ENCODE assay signal across 1 cellular context in the genomic region with DNA sequence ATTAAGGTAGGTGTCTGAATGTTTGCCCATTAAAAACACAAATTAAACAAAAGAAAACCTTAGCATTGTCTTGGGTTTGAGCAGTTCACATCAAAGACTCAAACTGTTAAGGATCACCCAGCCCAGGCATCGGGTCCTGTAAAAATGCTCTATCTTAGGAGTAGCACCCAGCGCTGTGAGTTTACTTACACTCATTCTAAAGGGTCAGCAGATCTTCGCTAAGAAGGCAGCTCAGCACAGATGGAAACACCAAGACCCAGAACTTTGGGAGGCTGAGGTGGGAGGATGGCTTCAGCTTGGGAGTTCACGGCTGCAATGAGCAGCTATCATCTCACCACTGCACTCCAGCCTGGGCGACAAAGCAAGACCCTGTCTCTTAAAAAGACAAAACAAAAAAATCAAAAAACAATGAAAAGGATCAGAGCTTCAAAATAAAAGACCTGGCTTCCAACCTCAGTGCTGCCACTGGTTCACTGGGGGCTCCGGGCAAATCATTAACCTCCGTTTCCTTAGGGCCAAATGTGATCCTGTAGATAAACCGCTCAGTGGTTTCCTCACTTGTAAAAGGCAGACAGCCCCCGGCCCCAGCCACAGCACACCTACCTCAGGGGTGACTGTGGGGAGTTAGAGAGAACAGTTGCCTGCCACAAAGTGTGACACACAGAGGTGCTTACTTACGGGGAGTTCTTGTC.
TF ChIP-seq lines count a peak whose summit lies in the region.

No MANE protein-coding gene starts in this region.

TF ChIP-seq in IMR-90, 13 proteins besides CTCF, POLR2A, EP300 and RAD21:
- TF ChIP-seq CHD1 (IDR thresholded peaks at IDR 0.05; ENCODE audit: low read depth, low read length), result no peak
- TF ChIP-seq NFE2L2 (IDR thresholded peaks at IDR 0.05; ENCODE audit: low read depth, low read length), result no peak
- TF ChIP-seq, protein P1, sequence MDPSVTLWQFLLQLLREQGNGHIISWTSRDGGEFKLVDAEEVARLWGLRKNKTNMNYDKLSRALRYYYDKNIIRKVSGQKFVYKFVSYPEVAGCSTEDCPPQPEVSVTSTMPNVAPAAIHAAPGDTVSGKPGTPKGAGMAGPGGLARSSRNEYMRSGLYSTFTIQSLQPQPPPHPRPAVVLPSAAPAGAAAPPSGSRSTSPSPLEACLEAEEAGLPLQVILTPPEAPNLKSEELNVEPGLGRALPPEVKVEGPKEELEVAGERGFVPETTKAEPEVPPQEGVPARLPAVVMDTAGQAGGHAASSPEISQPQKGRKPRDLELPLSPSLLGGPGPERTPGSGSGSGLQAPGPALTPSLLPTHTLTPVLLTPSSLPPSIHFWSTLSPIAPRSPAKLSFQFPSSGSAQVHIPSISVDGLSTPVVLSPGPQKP (IDR thresholded peaks at IDR 0.05; ENCODE audit: borderline replicate concordance, low read depth, low read length), result no peak
- TF ChIP-seq SMC3 (IDR thresholded peaks at IDR 0.05; ENCODE audit: low read depth, low read length), result no peak
- TF ChIP-seq, protein P2, sequence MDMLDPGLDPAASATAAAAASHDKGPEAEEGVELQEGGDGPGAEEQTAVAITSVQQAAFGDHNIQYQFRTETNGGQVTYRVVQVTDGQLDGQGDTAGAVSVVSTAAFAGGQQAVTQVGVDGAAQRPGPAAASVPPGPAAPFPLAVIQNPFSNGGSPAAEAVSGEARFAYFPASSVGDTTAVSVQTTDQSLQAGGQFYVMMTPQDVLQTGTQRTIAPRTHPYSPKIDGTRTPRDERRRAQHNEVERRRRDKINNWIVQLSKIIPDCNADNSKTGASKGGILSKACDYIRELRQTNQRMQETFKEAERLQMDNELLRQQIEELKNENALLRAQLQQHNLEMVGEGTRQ (IDR thresholded peaks at IDR 0.05; ENCODE audit: low read depth, low read length), result no peak
- TF ChIP-seq MAZ (IDR thresholded peaks at IDR 0.05; ENCODE audit: borderline replicate concordance, low read depth, low read length), result no peak
- no peak for TF ChIP-seq MAFK (IDR thresholded peaks at IDR 0.05; ENCODE audit: low read depth, low read length)
- TF ChIP-seq RFX5 (IDR thresholded peaks at IDR 0.05; ENCODE audit: low read depth, low read length), result no peak
- TF ChIP-seq BHLHE40 (IDR thresholded peaks at IDR 0.05; ENCODE audit: low read depth, low read length), result no peak
- no peak for TF ChIP-seq FOS (IDR thresholded peaks at IDR 0.05; ENCODE audit: low read depth, low read length)
- TF ChIP-seq RCOR1 (IDR thresholded peaks at IDR 0.05; ENCODE audit: insufficient replicate concordance, low read length), result no peak
- no peak for TF ChIP-seq CEBPB (IDR thresholded peaks at IDR 0.05; ENCODE audit: low read depth, low read length)
